1 cellular context compared by ENCODE assay signal in genomic region chr5:122766130-122766529, GRCh38.
TF ChIP-seq lines count a peak whose summit lies in the region.

No MANE protein-coding gene starts in this region.

TF ChIP-seq in K562, 482 proteins besides CTCF, POLR2A, EP300 and RAD21 (continued from another document):
- no peak for TF ChIP-seq ZNF395 (CRISPR knock-in tag; IDR thresholded peaks at IDR 0.05)
- no peak for TF ChIP-seq MTF1 (CRISPR knock-in tag; IDR thresholded peaks at IDR 0.05; ENCODE audit: borderline replicate concordance)
- no peak for TF ChIP-seq BHLHE40 (IDR thresholded peaks at IDR 0.05; ENCODE audit: low read length)
